In genomic region chr16:11310634-11310977, GRCh38 we compare ENCODE assay signal across 1 cellular context.
TF ChIP-seq lines count a peak whose summit lies in the region.

No MANE protein-coding gene starts in this region.

TF ChIP-seq in GM12878, 131 proteins besides CTCF, POLR2A, EP300 and RAD21:
- TF ChIP-seq TBL1XR1 (IDR thresholded peaks at IDR 0.05; ENCODE audit: low read depth, low read length) (0 out of 2 replicates have a peak, but pooled peaks have one; percentile 52), MTA2 (IDR thresholded peaks at IDR 0.05; ENCODE audit: low read depth) (no peak)
